In the genomic region with DNA sequence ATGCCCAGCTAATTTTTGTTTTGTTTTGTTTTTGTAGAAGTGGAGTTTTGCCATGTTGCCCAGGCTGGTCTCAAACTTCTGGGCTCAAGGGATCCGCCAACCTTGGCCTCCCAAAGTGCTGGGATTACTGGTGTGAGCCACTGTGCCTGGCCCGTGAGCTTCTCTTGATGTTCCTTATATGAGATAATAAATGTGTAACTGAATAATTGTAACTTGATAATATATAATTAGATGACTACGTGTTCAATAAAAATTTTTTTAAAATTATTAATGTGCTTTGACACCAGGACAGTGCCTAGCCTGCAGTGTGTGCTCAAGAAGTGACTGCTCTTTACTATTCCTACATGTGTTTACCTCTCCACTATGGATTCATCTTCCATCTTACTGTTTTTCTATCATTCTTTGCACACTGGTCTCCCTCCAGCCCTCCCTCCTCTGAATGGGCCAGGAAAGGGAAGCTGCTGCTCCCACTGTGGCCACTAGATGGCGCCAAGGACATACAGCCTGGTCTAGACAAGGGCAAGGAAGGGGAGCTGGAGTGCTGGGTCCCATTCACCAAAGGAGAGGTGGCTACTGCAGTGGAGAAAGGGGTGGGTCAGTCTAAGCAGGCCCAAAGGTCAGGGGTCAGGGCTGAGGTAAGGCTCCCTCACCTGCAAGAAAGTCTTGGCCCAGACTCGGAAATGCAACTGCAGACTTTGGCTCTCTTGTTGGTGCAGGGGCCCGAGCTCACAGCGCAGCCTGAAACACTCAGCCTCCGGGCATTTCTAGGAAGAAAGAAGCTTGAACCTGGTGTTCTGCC, we compare ENCODE assay signal across 8 cellular contexts. TPM values are rescaled to one million over a fixed set of nuclear protein-coding genes. Genes with fewer than 3 reads are reported as not detected.
DNase-seq lines count a peak whose midpoint lies in the region; ATAC-seq, FAIRE-seq and TF ChIP-seq lines count a peak whose summit lies in the region.

No MANE protein-coding gene starts in this region.

- peak; percentile 78 for DNase-seq in GM12892 (ENCODE audit: insufficient read length)
- DNase-seq in NCI-H345 (lab: John Stamatoyannopoulos, UW), result peak; percentile 77
- peak; percentile 88 for DNase-seq in activated CD4-positive, CD25-positive, alpha-beta regulatory T cell treated with anti-CD3 and anti-CD28 coated beads, Interleukin-2, amount 50 U/mL, for 72 hours
- peak; percentile 87 to 94 for DNase-seq in central memory CD8-positive, alpha-beta T cell (ENCODE audit: low spot score in 2 of 2)
- peak; percentile 83 to 93 for DNase-seq in left lung
- DNase-seq in stimulated activated CD4-positive, alpha-beta T cell treated with anti-CD3 and anti-CD28 coated beads, Interleukin-4, amount 100 ng/mL, for 4 hours, result peak; percentile 78 to 82

- H3K4me3 ChIP-seq in left lung, result no peak overlapping the region

- H3K27me3 Mint-ChIP-seq in central memory CD8-positive, alpha-beta T cell, result no peaks in the 10 kb centered on the region

- no peak overlapping the region for H3K4me3 Mint-ChIP-seq in central memory CD8-positive, alpha-beta T cell

- H3K27me3 ChIP-seq in left lung, result no peaks in the 10 kb centered on the region

- peak; percentile 77 for ATAC-seq in HG03045 (IDR thresholded peaks at IDR 0.05; ENCODE audit: unreplicated experiment)
- ATAC-seq in central memory CD8-positive, alpha-beta T cell (replicated peaks; ENCODE audit: extremely low read depth, poor library complexity, severe bottlenecking), result peak; percentile 91
- peak; percentile 93 for ATAC-seq in left lung
- ATAC-seq in HG03025 (IDR thresholded peaks at IDR 0.05; ENCODE audit: low FRiP score, unreplicated experiment), result no peak

- TF ChIP-seq POLR2A in GM12892 (IDR thresholded peaks at IDR 0.05; ENCODE audit: low read depth, low read length), result no peak

- peaks cover 65% of the 10 kb centered on the region for H3K36me3 Mint-ChIP-seq in central memory CD8-positive, alpha-beta T cell (ENCODE audit: insufficient read depth)

- H3K4me1 ChIP-seq in left lung, result peaks cover 0 to 5% of the 10 kb centered on the region in 2 donors

- FAIRE-seq in GM12892 (lab: Jason Lieb, UNC), result peak; percentile 90

- no peaks in the 10 kb centered on the region for H3K9me3 Mint-ChIP-seq in central memory CD8-positive, alpha-beta T cell

- peaks cover 4 to 100% of the 10 kb centered on the region in 2 donors for H3K36me3 ChIP-seq in left lung

- no peaks in the 10 kb centered on the region for H3K9me3 ChIP-seq in left lung

- peak overlapping the region; percentile 2 for H3K27ac Mint-ChIP-seq in central memory CD8-positive, alpha-beta T cell (ENCODE audit: low read depth)

- intact Hi-C loops in left lung (cut with DNase I), result loop anchor here in 1 of 2 donors (2.0 kb wide), 1 partner anchor 40 kb away; no protein-coding TSS in a partner anchor

- TF ChIP-seq CTCF in left lung (IDR thresholded peaks at IDR 0.05), result peak; percentile 96 to 99

- H3K27ac ChIP-seq in left lung, result no peak overlapping the region

- peaks cover 20% of the 10 kb centered on the region for H3K4me1 Mint-ChIP-seq in central memory CD8-positive, alpha-beta T cell

RNA-seq across cellular contexts. Expression of a gene that starts 14.7 kb away (rescaled TPM):
- polyA plus RNA-seq in GM12892 (2012; ENCODE audit: missing spikeins), result 1.1 TPM
- 10 to 100 TPM; 18.1 to 19.0 TPM for total RNA-seq in left lung

RNA-seq across cellular contexts. Expression of a gene that starts 19.9 kb away (rescaled TPM):
- polyA plus RNA-seq in GM12892 (2012; ENCODE audit: missing spikeins), result 1.8 TPM
- 100 to 1,000 TPM in 1 of 2 donors, 10 to 100 TPM in 1; 76.4 to 142 TPM for total RNA-seq in left lung

RNA-seq across cellular contexts. Expression of a gene that starts 34.9 kb away (rescaled TPM):
- 1.9 TPM for polyA plus RNA-seq in GM12892 (2012; ENCODE audit: missing spikeins)
- 10 to 100 TPM in 1 of 2 donors, under 1 TPM in 1; 0.99 to 10.3 TPM for total RNA-seq in left lung
